8 cellular contexts compared by ENCODE assay signal in genomic region chr9:136564379-136564988, GRCh38. TPM values are rescaled to one million over a fixed set of nuclear protein-coding genes. Genes with fewer than 3 reads are reported as not detected.
DNase-seq lines count a peak whose midpoint lies in the region; ATAC-seq and TF ChIP-seq lines count a peak whose summit lies in the region.

No MANE protein-coding gene starts in this region.

- ATAC-seq in GM19351 (IDR thresholded peaks at IDR 0.05; ENCODE audit: unreplicated experiment) (peak; percentile 63), foreskin keratinocyte (no peak)

- H3K9ac ChIP-seq in skeletal muscle satellite cell (ENCODE audit: low read depth, low read length), result no peak overlapping the region

- no peak overlapping the region for H3K4me3 ChIP-seq in skeletal muscle satellite cell (ENCODE audit: low read length)

- peaks cover 9% of the 10 kb centered on the region for H3K9me3 Mint-ChIP-seq in activated CD4-positive, alpha-beta memory T cell treated with anti-CD3 and anti-CD28 coated beads for 36 hours

- H3K27me3 ChIP-seq in foreskin keratinocyte (no peaks in the 10 kb centered on the region), skeletal muscle satellite cell (ENCODE audit: control insufficient read depth, insufficient read depth, low read length) (no peaks in the 10 kb centered on the region)

- H3K27ac Mint-ChIP-seq in activated CD4-positive, alpha-beta memory T cell treated with anti-CD3 and anti-CD28 coated beads for 36 hours, result no peak overlapping the region

- CTCF ChIA-PET in activated CD4-positive, alpha-beta memory T cell treated with anti-CD3 and anti-CD28 coated beads for 36 hours (lab: Charles Lee), result no interaction called here

- intact Hi-C loops in activated CD4-positive, alpha-beta memory T cell treated with anti-CD3 and anti-CD28 coated beads for 36 hours (cut with micrococcal nuclease), result no loop called here

- H3K4me1 ChIP-seq in foreskin keratinocyte, result peaks cover 8% of the 10 kb centered on the region
- peaks cover 43% of the 10 kb centered on the region for H3K4me1 ChIP-seq in skeletal muscle satellite cell (ENCODE audit: control insufficient read depth, insufficient read depth, low read length)

- POLR2A ChIA-PET in activated CD4-positive, alpha-beta memory T cell treated with anti-CD3 and anti-CD28 coated beads for 36 hours (lab: Charles Lee), result no interaction called here

- no peaks in the 10 kb centered on the region for H3K4me1 Mint-ChIP-seq in activated CD4-positive, alpha-beta memory T cell treated with anti-CD3 and anti-CD28 coated beads for 36 hours (ENCODE audit: low read depth)

- H3K27me3 Mint-ChIP-seq in activated CD4-positive, alpha-beta memory T cell treated with anti-CD3 and anti-CD28 coated beads for 36 hours, result no peaks in the 10 kb centered on the region

- H3K9me3 ChIP-seq in skeletal muscle satellite cell (replicated peaks; ENCODE audit: low read length), result no peaks in the 10 kb centered on the region

- H3K36me3 ChIP-seq in skeletal muscle satellite cell (ENCODE audit: insufficient read depth, low read length), result no peaks in the 10 kb centered on the region

- peak overlapping the region; percentile 40 for H3K4me2 ChIP-seq in skeletal muscle satellite cell (ENCODE audit: low read length)

- H3K36me3 Mint-ChIP-seq in activated CD4-positive, alpha-beta memory T cell treated with anti-CD3 and anti-CD28 coated beads for 36 hours, result no peaks in the 10 kb centered on the region

- H3K4me3 Mint-ChIP-seq in activated CD4-positive, alpha-beta memory T cell treated with anti-CD3 and anti-CD28 coated beads for 36 hours, result no peak overlapping the region

- no peak overlapping the region for H3K27ac ChIP-seq in foreskin keratinocyte

- no peak for DNase-seq in foreskin keratinocyte
- DNase-seq in NCI-H2196 (lab: John Stamatoyannopoulos, UW; ENCODE audit: unreplicated experiment), result no peak
- DNase-seq in activated T-cell treated with anti-CD3 and anti-CD28 coated beads, Interleukin-2, amount 50 U/mL, for 1 hour, result no peak
- DNase-seq in activated CD4-positive, alpha-beta memory T cell treated with anti-CD3 and anti-CD28 coated beads for 36 hours, result no peak
- DNase-seq in DMS114 treated with DMSO at 0.1 percent for 48 hours (lab: John Stamatoyannopoulos, UW; ENCODE audit: unreplicated experiment), result no peak

- peak; percentile 6 for TF ChIP-seq CTCF in foreskin keratinocyte (conservative IDR thresholded peaks at IDR 0.05)

TF ChIP-seq in PFSK-1, 5 proteins besides CTCF, POLR2A, EP300 and RAD21:
- TF ChIP-seq SIN3A (IDR thresholded peaks at IDR 0.05; ENCODE audit: borderline replicate concordance, insufficient read depth, low read length) (no peak), REST (IDR thresholded peaks at IDR 0.05; ENCODE audit: insufficient read depth in 1 of 2, low read depth in 2 of 2, low read length in 2 of 2) (0 out of 4 replicates have a peak, but pooled peaks have one; percentile 38 to 63), FOXP2 (optimal IDR thresholded peaks at IDR 0.05; ENCODE audit: borderline replicate concordance, extremely low read depth, extremely low read length, insufficient read depth) (no peak)

RNA-seq across cellular contexts. Expression of gene NOTCH1, which starts 18.6 kb away (rescaled TPM):
- 91.0 TPM for polyA plus RNA-seq in PFSK-1 (2012; ENCODE audit: insufficient read length, low read depth)
- total RNA-seq in foreskin keratinocyte, result 41.9 and 49.8 TPM in 2 replicates
- polyA plus RNA-seq in foreskin keratinocyte, result 8.3 and 11.7 TPM in 2 replicates
- total RNA-seq in skeletal muscle satellite cell (2012; rRNA removed), result 7.1 and 9.8 TPM in 2 replicates
- total RNA-seq in activated CD4-positive, alpha-beta memory T cell treated with anti-CD3 and anti-CD28 coated beads for 36 hours, result 10 to 100 TPM; 67.0 to 68.3 TPM
